16 cellular contexts compared by ENCODE assay signal in genomic region chr2:134433934-134434333, GRCh38.
"Had no signal": no experiment of that assay in that cellular context is flagged by ENCODE, and none has a peak within 500 bp of the region (broad histone marks: within the 10 kb centered on the region; RNA-seq: fewer than 3 reads in every experiment).

No MANE protein-coding gene starts in this region.

- H3K36me3 ChIP-seq: brain microvascular endothelial cell had no signal

- H3K27ac ChIP-seq: brain microvascular endothelial cell, foreskin keratinocyte, transverse colon had no signal

- H3K4me3 ChIP-seq: mucosa of descending colon, transverse colon had no signal

- DNase-seq: activated CD4-positive, alpha-beta memory T cell treated with anti-CD3 and anti-CD28 coated beads, Interleukin-2, amount 10 ng/mL, durations not matched to agents 7 days and 5 days; activated gamma-delta T cell; activated T-cell treated with anti-CD3 and anti-CD28 coated beads, Interleukin-2, amount 50 U/mL, for 4 hours; brain microvascular endothelial cell; cortex of kidney; effector CD4-positive, alpha-beta T cell; foreskin keratinocyte; immature natural killer cell; mucosa of descending colon; naive thymus-derived CD8-positive, alpha-beta T cell; stimulated activated CD4-positive, alpha-beta T cell treated with anti-CD3 and anti-CD28 coated beads, Interleukin-2, amount 100 ng/mL, for 48 hours; stimulated activated naive B cell treated with anti-CD40 and anti-IgM and Interleukin-4, amounts not matched to agents 10 μg/mL and 1 μg/mL and 100 μg/mL, for 72 hours; T-helper 1 cell; transverse colon had no signal

- ATAC-seq: activated T-cell treated with anti-CD3 and anti-CD28 coated beads, Interleukin-2, amount 50 U/mL, for 4 hours; foreskin keratinocyte; mucosa of descending colon; naive thymus-derived CD8-positive, alpha-beta T cell; stimulated activated naive B cell treated with anti-CD40 and anti-IgM and Interleukin-4, amounts not matched to agents 10 μg/mL and 1 μg/mL and 100 μg/mL, for 72 hours had no signal

- H3K27me3 ChIP-seq: brain microvascular endothelial cell, foreskin keratinocyte, neutrophil, transverse colon had no signal

- H3K4me1 Mint-ChIP-seq: activated CD4-positive, alpha-beta memory T cell treated with anti-CD3 and anti-CD28 coated beads, Interleukin-2, amount 10 ng/mL, durations not matched to agents 7 days and 5 days; immature natural killer cell had no signal

- H3K27ac Mint-ChIP-seq: activated CD4-positive, alpha-beta memory T cell treated with anti-CD3 and anti-CD28 coated beads, Interleukin-2, amount 10 ng/mL, durations not matched to agents 7 days and 5 days; activated naive CD8-positive, alpha-beta T cell; immature natural killer cell; stimulated activated naive B cell treated with anti-CD40 and anti-IgM and Interleukin-4, amounts not matched to agents 10 μg/mL and 1 μg/mL and 100 μg/mL, for 72 hours had no signal

- H3K9me3 ChIP-seq: mucosa of descending colon, neutrophil, transverse colon had no signal

- H3K9me3 Mint-ChIP-seq: activated CD4-positive, alpha-beta memory T cell treated with anti-CD3 and anti-CD28 coated beads, Interleukin-2, amount 10 ng/mL, durations not matched to agents 7 days and 5 days; activated T-cell treated with anti-CD3 and anti-CD28 coated beads, Interleukin-2, amount 50 U/mL, for 4 hours; immature natural killer cell; naive thymus-derived CD8-positive, alpha-beta T cell; stimulated activated naive B cell treated with anti-CD40 and anti-IgM and Interleukin-4, amounts not matched to agents 10 μg/mL and 1 μg/mL and 100 μg/mL, for 72 hours had no signal

- H3K4me1 ChIP-seq: transverse colon had no signal

- H3K27me3 Mint-ChIP-seq: activated CD4-positive, alpha-beta memory T cell treated with anti-CD3 and anti-CD28 coated beads, Interleukin-2, amount 10 ng/mL, durations not matched to agents 7 days and 5 days; activated naive CD8-positive, alpha-beta T cell; naive thymus-derived CD8-positive, alpha-beta T cell; stimulated activated naive B cell treated with anti-CD40 and anti-IgM and Interleukin-4, amounts not matched to agents 10 μg/mL and 1 μg/mL and 100 μg/mL, for 72 hours had no signal

- H3K4me3 Mint-ChIP-seq: activated CD4-positive, alpha-beta memory T cell treated with anti-CD3 and anti-CD28 coated beads, Interleukin-2, amount 10 ng/mL, durations not matched to agents 7 days and 5 days; activated naive CD8-positive, alpha-beta T cell; activated T-cell treated with anti-CD3 and anti-CD28 coated beads, Interleukin-2, amount 50 U/mL, for 4 hours; immature natural killer cell; naive thymus-derived CD8-positive, alpha-beta T cell; stimulated activated naive B cell treated with anti-CD40 and anti-IgM and Interleukin-4, amounts not matched to agents 10 μg/mL and 1 μg/mL and 100 μg/mL, for 72 hours had no signal
